In the genomic region with DNA sequence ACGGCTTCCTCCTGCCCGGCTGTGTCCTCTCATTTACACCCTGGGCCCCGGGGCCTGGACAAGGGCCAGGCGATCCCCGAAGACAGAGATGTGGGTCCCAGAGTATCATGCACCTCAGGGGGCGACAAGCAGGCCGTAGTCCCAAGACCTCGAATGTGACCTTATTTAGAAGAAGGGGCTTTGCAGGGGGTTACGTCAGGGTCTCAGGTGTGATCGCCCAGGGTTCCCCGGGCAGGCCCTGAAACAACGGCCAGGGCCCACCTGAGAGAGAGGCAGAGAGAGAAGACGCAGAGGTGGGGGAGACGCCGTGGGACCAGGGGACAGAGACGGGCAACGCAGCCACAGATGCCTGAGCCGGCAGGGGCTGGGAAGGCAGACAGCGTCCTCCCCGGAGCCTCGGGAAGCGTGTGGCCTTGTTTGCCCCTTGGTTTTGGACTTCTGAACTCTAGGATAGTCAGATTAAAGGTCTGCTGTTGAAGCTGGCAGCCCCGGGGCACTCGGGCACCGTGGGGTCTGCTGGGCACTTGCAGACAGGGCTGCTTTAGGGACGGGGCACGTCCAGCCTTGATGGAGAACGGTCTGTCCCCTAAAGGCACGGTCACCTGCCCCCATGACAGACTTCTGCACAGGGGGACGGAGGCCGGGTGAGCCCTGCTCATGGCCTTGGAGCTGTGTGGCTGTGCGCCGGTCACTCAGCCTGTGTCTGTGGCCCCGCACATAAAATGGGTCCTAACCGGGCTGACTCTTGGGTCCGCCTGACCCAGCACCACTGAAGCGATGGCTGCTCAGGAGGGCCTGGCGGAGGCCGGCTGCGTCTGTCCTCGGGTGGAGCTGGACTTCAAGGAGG, we compare ENCODE assay signal across 18 cellular contexts. TPM values are rescaled to one million over a fixed set of nuclear protein-coding genes. Genes with fewer than 3 reads are reported as not detected.
DNase-seq lines count a peak whose midpoint lies in the region; ATAC-seq and TF ChIP-seq lines count a peak whose summit lies in the region.
"Had no signal": no experiment of that assay in that cellular context is flagged by ENCODE, and none has a peak within 500 bp of the region (broad histone marks: within the 10 kb centered on the region; RNA-seq: fewer than 3 reads in every experiment).

No MANE protein-coding gene starts in this region.

- H3K36me3 Mint-ChIP-seq in activated naive CD8-positive, alpha-beta T cell treated with anti-CD3 and anti-CD28 coated beads, Interleukin-2, amount 10 ng/mL, durations not matched to agents 7 days and 5 days = peaks cover 2% of the 10 kb centered on the region
- peaks cover 1% of the 10 kb centered on the region for H3K36me3 Mint-ChIP-seq in activated naive CD8-positive, alpha-beta T cell treated with anti-CD3 and anti-CD28 coated beads for 36 hours
- H3K36me3 Mint-ChIP-seq in glutamatergic neuron (ENCODE audit: unreplicated experiment) (no peaks in the 10 kb centered on the region), nephron progenitor cell (ENCODE audit: low read depth) (no peaks in the 10 kb centered on the region), CD14-positive monocyte (peaks cover 5 to 6% of the 10 kb centered on the region in 2 donors), HFFc6 (ENCODE audit: low read depth) (no peaks in the 10 kb centered on the region)
- H3K36me3 Mint-ChIP-seq: activated naive CD4-positive, alpha-beta T cell treated with anti-CD3 and anti-CD28 coated beads, Interleukin-2, amount 10 ng/mL, durations not matched to agents 7 days and 5 days had no signal

- H3K9me3 Mint-ChIP-seq in activated naive CD8-positive, alpha-beta T cell treated with anti-CD3 and anti-CD28 coated beads, Interleukin-2, amount 10 ng/mL, durations not matched to agents 7 days and 5 days = no peaks in the 10 kb centered on the region
- H3K9me3 Mint-ChIP-seq in activated naive CD8-positive, alpha-beta T cell treated with anti-CD3 and anti-CD28 coated beads for 36 hours = no peaks in the 10 kb centered on the region
- peaks cover 4% of the 10 kb centered on the region for H3K9me3 Mint-ChIP-seq in glutamatergic neuron (ENCODE audit: unreplicated experiment)
- H3K9me3 Mint-ChIP-seq in nephron progenitor cell = no peaks in the 10 kb centered on the region
- peaks cover 0 to 2% (median 0%) of the 10 kb centered on the region in 7 donors for H3K9me3 Mint-ChIP-seq in CD14-positive monocyte
- no peaks in the 10 kb centered on the region for H3K9me3 Mint-ChIP-seq in HFFc6
- H3K9me3 Mint-ChIP-seq: activated naive CD4-positive, alpha-beta T cell treated with anti-CD3 and anti-CD28 coated beads, Interleukin-2, amount 10 ng/mL, durations not matched to agents 7 days and 5 days; CD4-positive, alpha-beta T cell had no signal

- peaks cover 0 to 11% (median 5%) of the 10 kb centered on the region in 4 donors for H3K36me3 ChIP-seq in upper lobe of left lung
- H3K36me3 ChIP-seq: ascending aorta had no signal

- peaks cover 4% of the 10 kb centered on the region for H3K4me1 Mint-ChIP-seq in activated naive CD8-positive, alpha-beta T cell treated with anti-CD3 and anti-CD28 coated beads, Interleukin-2, amount 10 ng/mL, durations not matched to agents 7 days and 5 days
- H3K4me1 Mint-ChIP-seq in activated naive CD8-positive, alpha-beta T cell treated with anti-CD3 and anti-CD28 coated beads for 36 hours = peaks cover 3% of the 10 kb centered on the region
- peaks cover 2% of the 10 kb centered on the region for H3K4me1 Mint-ChIP-seq in glutamatergic neuron (ENCODE audit: low read depth, unreplicated experiment)
- peaks cover 7% of the 10 kb centered on the region for H3K4me1 Mint-ChIP-seq in nephron progenitor cell
- H3K4me1 Mint-ChIP-seq in CD14-positive monocyte = peaks cover 9% of the 10 kb centered on the region
- no peaks in the 10 kb centered on the region for H3K4me1 Mint-ChIP-seq in HFFc6 (ENCODE audit: low read depth)

- H3K27me3 Mint-ChIP-seq in activated naive CD8-positive, alpha-beta T cell treated with anti-CD3 and anti-CD28 coated beads, Interleukin-2, amount 10 ng/mL, durations not matched to agents 7 days and 5 days = no peaks in the 10 kb centered on the region
- H3K27me3 Mint-ChIP-seq in activated naive CD8-positive, alpha-beta T cell treated with anti-CD3 and anti-CD28 coated beads for 36 hours = no peaks in the 10 kb centered on the region
- peaks cover 3% of the 10 kb centered on the region for H3K27me3 Mint-ChIP-seq in glutamatergic neuron (ENCODE audit: unreplicated experiment)
- peaks cover 5% of the 10 kb centered on the region for H3K27me3 Mint-ChIP-seq in nephron progenitor cell (ENCODE audit: low read depth, poor library complexity)
- H3K27me3 Mint-ChIP-seq in CD14-positive monocyte (ENCODE audit: low read depth in 3 of 3) = peaks cover 7 to 17% (median 10%) of the 10 kb centered on the region in 3 donors
- H3K27me3 Mint-ChIP-seq in HFFc6 (ENCODE audit: insufficient read depth) = peaks cover 2% of the 10 kb centered on the region; the same call in 1 of the 2 replicates
- H3K27me3 Mint-ChIP-seq: CD4-positive, alpha-beta T cell had no signal

- H3K4me3 Mint-ChIP-seq in activated naive CD8-positive, alpha-beta T cell treated with anti-CD3 and anti-CD28 coated beads, Interleukin-2, amount 10 ng/mL, durations not matched to agents 7 days and 5 days = no peak overlapping the region
- H3K4me3 Mint-ChIP-seq in activated naive CD8-positive, alpha-beta T cell treated with anti-CD3 and anti-CD28 coated beads for 36 hours = no peak overlapping the region
- no peak overlapping the region for H3K4me3 Mint-ChIP-seq in glutamatergic neuron (ENCODE audit: unreplicated experiment)
- no peak overlapping the region for H3K4me3 Mint-ChIP-seq in nephron progenitor cell
- H3K4me3 Mint-ChIP-seq in CD14-positive monocyte = no peak overlapping the region
- no peak overlapping the region for H3K4me3 Mint-ChIP-seq in HFFc6
- H3K4me3 Mint-ChIP-seq: activated naive CD4-positive, alpha-beta T cell treated with anti-CD3 and anti-CD28 coated beads, Interleukin-2, amount 10 ng/mL, durations not matched to agents 7 days and 5 days; CD4-positive, alpha-beta T cell had no signal

- no peak overlapping the region for H3K4me3 ChIP-seq in upper lobe of left lung
- H3K4me3 ChIP-seq: ascending aorta had no signal

- no peaks in the 10 kb centered on the region for H3K27me3 ChIP-seq in upper lobe of left lung
- H3K27me3 ChIP-seq: ascending aorta had no signal

- POLR2A ChIA-PET in activated naive CD8-positive, alpha-beta T cell treated with anti-CD3 and anti-CD28 coated beads, Interleukin-2, amount 10 ng/mL, durations not matched to agents 7 days and 5 days (lab: Charles Lee) = no interaction called here

- H3K9me3 ChIP-seq in upper lobe of left lung = no peaks in the 10 kb centered on the region
- H3K9me3 ChIP-seq: ascending aorta had no signal

- peaks cover 12 to 14% (median 13%) of the 10 kb centered on the region in 4 donors for H3K4me1 ChIP-seq in upper lobe of left lung

- no peak for TF ChIP-seq EP300 in upper lobe of left lung (IDR thresholded peaks at IDR 0.05)

- H3K27ac ChIP-seq in upper lobe of left lung = no peak overlapping the region
- H3K27ac ChIP-seq: ascending aorta had no signal

- WGBS in upper lobe of left lung, 2 donors = 92 to 97% methylated on average over 34 of the region's 41 CpGs

- TF ChIP-seq CTCF in glutamatergic neuron (IDR thresholded peaks at IDR 0.05; ENCODE audit: partially characterized antibody, unreplicated experiment) = no peak
- TF ChIP-seq CTCF in nephron progenitor cell (IDR thresholded peaks at IDR 0.05) = no peak
- TF ChIP-seq CTCF in upper lobe of left lung (IDR thresholded peaks at IDR 0.05) = no peak
- no peak for TF ChIP-seq CTCF in CD14-positive monocyte (IDR thresholded peaks at IDR 0.05)
- TF ChIP-seq CTCF in HFFc6 (IDR thresholded peaks at IDR 0.05) = no peak

- intact Hi-C loops in CD14-positive monocyte (cut with micrococcal nuclease) = no loop called here

- ATAC-seq in activated naive CD8-positive, alpha-beta T cell treated with anti-CD3 and anti-CD28 coated beads, Interleukin-2, amount 10 ng/mL, durations not matched to agents 7 days and 5 days (ENCODE audit: low read depth) = no peak
- no peak for ATAC-seq in upper lobe of left lung (ENCODE audit: low FRiP score in 2 of 2)
- ATAC-seq in HG03175 (IDR thresholded peaks at IDR 0.05; ENCODE audit: unreplicated experiment) = no peak

- peak; percentile 31 for DNase-seq in activated naive CD8-positive, alpha-beta T cell treated with anti-CD3 and anti-CD28 coated beads, Interleukin-2, amount 10 ng/mL, durations not matched to agents 7 days and 5 days
- DNase-seq in activated naive CD8-positive, alpha-beta T cell treated with anti-CD3 and anti-CD28 coated beads for 36 hours = no peak
- DNase-seq in glutamatergic neuron (no peak), nephron progenitor cell (no peak), upper lobe of left lung (peak; percentile 10 to 77), CD14-positive monocyte (ENCODE audit: low spot score) (no peak), HFFc6 (no peak)
- DNase-seq: DMS153; foreskin melanocyte; NCI-H1436 treated with DMSO at 0.1 percent for 48 hours; NCI-H526; SHP77 treated with DMSO at 0.1 percent for 48 hours; stimulated activated CD4-positive, alpha-beta T cell treated with anti-CD3 and anti-CD28 coated beads, Interleukin-12 subunit alpha, Interleukin-12 subunit beta, amount 100 ng/mL, for 4 hours had no signal

- no peak for TF ChIP-seq POLR2A in upper lobe of left lung (IDR thresholded peaks at IDR 0.05)

- H3K27ac Mint-ChIP-seq in activated naive CD8-positive, alpha-beta T cell treated with anti-CD3 and anti-CD28 coated beads, Interleukin-2, amount 10 ng/mL, durations not matched to agents 7 days and 5 days = no peak overlapping the region
- no peak overlapping the region for H3K27ac Mint-ChIP-seq in activated naive CD8-positive, alpha-beta T cell treated with anti-CD3 and anti-CD28 coated beads for 36 hours
- peak overlapping the region; percentile 22 for H3K27ac Mint-ChIP-seq in glutamatergic neuron (ENCODE audit: unreplicated experiment)
- peak overlapping the region; percentile 33 for H3K27ac Mint-ChIP-seq in nephron progenitor cell
- H3K27ac Mint-ChIP-seq in CD14-positive monocyte = peak overlapping the region in 1 of 7 donors; percentile 54
- H3K27ac Mint-ChIP-seq in HFFc6 = no peak overlapping the region
- H3K27ac Mint-ChIP-seq: activated naive CD4-positive, alpha-beta T cell treated with anti-CD3 and anti-CD28 coated beads, Interleukin-2, amount 10 ng/mL, durations not matched to agents 7 days and 5 days; CD4-positive, alpha-beta T cell had no signal

RNA-seq across cellular contexts. Expression of gene RNF223, which starts 9.3 kb away (rescaled TPM):
- not detected for total RNA-seq in activated naive CD8-positive, alpha-beta T cell treated with anti-CD3 and anti-CD28 coated beads, Interleukin-2, amount 10 ng/mL, durations not matched to agents 7 days and 5 days
- not detected for total RNA-seq in activated naive CD8-positive, alpha-beta T cell treated with anti-CD3 and anti-CD28 coated beads for 36 hours
- total RNA-seq in glutamatergic neuron (ENCODE audit: unreplicated experiment) (not detected), upper lobe of left lung (1 to 10 TPM; 1.0 to 2.4 (median 1.8) TPM)
- polyA plus RNA-seq in CD14-positive monocyte = not detected
- not detected for total RNA-seq in HFFc6 (2021; fragmentation: NEBNext Ultra II Directional; extraction: Animal tissue kit (Norgen Biotek cat#: 25700))
- total RNA-seq: ascending aorta; CD4-positive, alpha-beta T cell; subcutaneous adipose tissue had no signal

RNA-seq across cellular contexts. Expression of gene C1orf159, which starts 32.5 kb away (rescaled TPM):
- total RNA-seq in activated naive CD8-positive, alpha-beta T cell treated with anti-CD3 and anti-CD28 coated beads, Interleukin-2, amount 10 ng/mL, durations not matched to agents 7 days and 5 days = 10 to 100 TPM; 22.7 to 23.0 TPM
- total RNA-seq in activated naive CD8-positive, alpha-beta T cell treated with anti-CD3 and anti-CD28 coated beads for 36 hours = 10 to 100 TPM; 18.9 to 19.0 TPM
- total RNA-seq in glutamatergic neuron (ENCODE audit: unreplicated experiment) (24.5 TPM), upper lobe of left lung (10 to 100 TPM in 5 of 6 donors, 1 to 10 TPM in 1; 5.7 to 34.6 (median 15.2) TPM)
- polyA plus RNA-seq in CD14-positive monocyte = 1 to 10 TPM; 3.0 to 3.3 TPM
- total RNA-seq in HFFc6 (2021; fragmentation: NEBNext Ultra II Directional; extraction: Animal tissue kit (Norgen Biotek cat#: 25700)) = 10 to 100 TPM in 1 of 6 experiments, 1 to 10 TPM in 5; 8.7 to 10.3 (median 9.6) TPM

Comparison
In these comparisons a context has a peak if more than half of its experiments do, and no peak if none do; other contexts are left out.
1. DNase-seq: peak in activated naive CD8-positive, alpha-beta T cell treated with anti-CD3 and anti-CD28 coated beads, Interleukin-2, amount 10 ng/mL, durations not matched to agents 7 days and 5 days (single experiment) and upper lobe of left lung (2 of 2); none in activated naive CD8-positive, alpha-beta T cell treated with anti-CD3 and anti-CD28 coated beads for 36 hours (single experiment), glutamatergic neuron (single experiment), nephron progenitor cell (single experiment), CD14-positive monocyte (single experiment) and HFFc6 (single experiment).
2. H3K27ac Mint-ChIP-seq: peak in glutamatergic neuron (single experiment) and nephron progenitor cell (single experiment); none in activated naive CD8-positive, alpha-beta T cell treated with anti-CD3 and anti-CD28 coated beads, Interleukin-2, amount 10 ng/mL, durations not matched to agents 7 days and 5 days (single experiment), activated naive CD8-positive, alpha-beta T cell treated with anti-CD3 and anti-CD28 coated beads for 36 hours (single experiment) and HFFc6 (single experiment).